9 cellular contexts compared by ENCODE assay signal in the genomic region with DNA sequence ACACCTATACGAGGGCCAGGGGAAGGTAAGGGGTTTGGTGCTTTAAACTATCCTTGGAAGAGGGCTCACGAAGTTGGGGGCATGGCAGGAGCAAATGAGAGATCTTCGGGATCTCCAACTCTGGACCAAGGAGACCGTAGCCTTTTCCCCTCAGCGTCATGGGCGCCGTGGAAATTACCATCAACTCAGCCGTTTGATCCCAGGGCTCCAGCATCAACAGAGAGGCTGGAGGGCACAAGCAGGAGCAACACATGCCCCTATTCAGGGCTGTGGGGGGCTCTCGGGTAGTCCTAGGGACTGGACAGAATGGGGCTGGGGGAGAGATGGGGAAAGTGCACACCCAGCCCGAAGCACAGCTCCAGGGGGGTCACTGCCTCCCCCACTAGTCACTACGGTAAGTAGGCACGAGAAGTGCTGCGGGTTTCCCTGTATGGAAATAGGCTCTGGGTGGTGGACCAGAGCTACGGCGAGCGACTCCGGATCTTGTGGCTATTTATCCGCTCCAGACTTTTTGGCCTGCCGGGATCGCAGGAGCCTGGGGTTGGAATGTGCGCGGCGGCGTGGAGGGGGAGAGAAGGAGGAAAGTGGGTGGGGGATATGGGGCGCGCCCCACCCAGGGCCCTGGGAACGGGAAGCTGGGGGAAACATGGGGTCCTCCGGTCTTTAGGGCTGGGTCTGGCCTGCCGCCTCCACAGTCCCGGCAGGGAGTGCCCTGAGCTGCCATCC. TPM values are rescaled to one million over a fixed set of nuclear protein-coding genes. Genes with fewer than 3 reads are reported as not detected.
DNase-seq lines count a peak whose midpoint lies in the region; ATAC-seq, FAIRE-seq and TF ChIP-seq lines count a peak whose summit lies in the region.
"Had no signal": no experiment of that assay in that cellular context is flagged by ENCODE, and none has a peak within 500 bp of the region (broad histone marks: within the 10 kb centered on the region; RNA-seq: fewer than 3 reads in every experiment).

No MANE protein-coding gene starts in this region.

- no TSS peak for BruUV-seq in PC-3 (replicated peaks; lab: Mats Ljungman, UMichigan)

- H4K91ac ChIP-seq in H1 (replicated peaks; ENCODE audit: insufficient read length, low read length) = peak overlapping the region; percentile 79

- no peak overlapping the region for H3K23ac ChIP-seq in H1 (ENCODE audit: insufficient read length)

- ATAC-seq in PC-3 = peak; percentile 76
- no peak for ATAC-seq in HG03571 (IDR thresholded peaks at IDR 0.05; ENCODE audit: unreplicated experiment)
- no peak for ATAC-seq in GM21381 (IDR thresholded peaks at IDR 0.05; ENCODE audit: unreplicated experiment)

- peak overlapping the region; percentile 75 for H3K18ac ChIP-seq in H1 (ENCODE audit: extremely low read depth, low read length)

- peak overlapping the region; percentile 25; the same call in 1 of the 2 replicates for H2BK15ac ChIP-seq in H1 (ENCODE audit: low read length)

- no peaks in the 10 kb centered on the region for H3K9me2 ChIP-seq in PC-3 (replicated peaks; ENCODE audit: low read length)

- DNase-seq in H4 (ENCODE audit: low spot score) (peak; percentile 64), PC-3 (peak; percentile 90), H1 (ENCODE audit: low read depth in 1 of 2, low spot score in 2 of 2) (peak in 1 of 2 experiments; percentile 85), lower leg skin (ENCODE audit: low spot score in 2 of 2) (peak; percentile 83 to 97), suprapubic skin (ENCODE audit: low spot score in 2 of 2) (peak; percentile 91 to 96)

- TF ChIP-seq POLR2A in H1 (IDR thresholded peaks at IDR 0.05; ENCODE audit: control extremely low read depth in 1 of 2, low read depth in 2 of 2, low read length in 2 of 2) = no peak; a peak in 1 of 3 replicates
- no peak for TF ChIP-seq POLR2A in lower leg skin (IDR thresholded peaks at IDR 0.05)
- no peak for TF ChIP-seq POLR2A in suprapubic skin (IDR thresholded peaks at IDR 0.05)

- CTCF ChIA-PET in PC-3 (lab: Charles Lee) = interaction anchor here (0.5 to 0.6 kb wide), 3 partner anchors 205 to 406 kb away, joined by 3 to 6 read pairs (median 3); no protein-coding TSS in a partner anchor
- CTCF ChIA-PET in H1 (lab: Charles Lee; ENCODE audit: partially characterized antibody) = interaction anchor here (0.5 to 5.5 kb wide), 15 partner anchors 12 to 311 kb away, joined by 3 to 43 read pairs (median 3); partner anchors contain the start of gene USP19

- peak overlapping the region; percentile 70 for H3K14ac ChIP-seq in H1 (ENCODE audit: insufficient read length)

- intact Hi-C loops in PC-3 (cut with micrococcal nuclease) = loop anchor here (1.0 to 5.0 kb wide), 3 partner anchors 38 to 279 kb away; partner anchors contain the start of genes KLHDC8B, QRICH1, RHOA and TCTA
- intact Hi-C loops in lower leg skin (cut with DNase I; ENCODE audit: low total_unique reads) = no loop called here

- 0 out of 2 replicates have a peak, but pooled peaks cover 4% of the 10 kb centered on the region for H3K79me1 ChIP-seq in H1 (ENCODE audit: low read depth, low read length)

- WGBS in H1 (ENCODE audit: extremely low coverage in 1 of 2, insufficient coverage in 1 of 2, insufficient read length in 1 of 2, insufficient replicate concordance in 2 of 2, low coverage in 1 of 2, low lambda C conversion rate in 2 of 2, missing lambda C conversion rate in 1 of 2), 2 experiments = 1% methylated on average over 19 of the region's 30 CpGs; no CpG with 5 or more reads in 1 of the 2 experiments
- WGBS in lower leg skin, 2 donors = 2 to 5% methylated on average over 28 to 30 of the region's 30 CpGs
- 7% methylated on average over 24 of the region's 30 CpGs for WGBS in suprapubic skin

- peak overlapping the region; percentile 69; the same call in 1 of the 2 replicates for H2BK5ac ChIP-seq in H1 (ENCODE audit: low read depth, low read length)

- H2BK120ac ChIP-seq in H1 (replicated peaks; ENCODE audit: low read depth, low read length) = peak overlapping the region; percentile 93

- H4K5ac ChIP-seq in H1 (ENCODE audit: insufficient read length, low read depth, low read length) = peak overlapping the region; percentile 90

- peaks cover under 1% of the 10 kb centered on the region; the same call in 1 of the 2 replicates for H3K36me3 ChIP-seq in PC-3 (ENCODE audit: low read depth, low read length)
- H3K36me3 ChIP-seq in H1 (ENCODE audit: control insufficient read depth in 2 of 4, insufficient read depth in 4 of 4, low read length in 3 of 4) = 0 out of 8 replicates have a peak, but pooled peaks cover 0 to 2% (median 0%) of the 10 kb centered on the region in 4 experiments
- peaks cover 10% of the 10 kb centered on the region for H3K36me3 ChIP-seq in suprapubic skin

- TF ChIP-seq CTCF in 22Rv1 (IDR thresholded peaks at IDR 0.05) (no peak; the same call in 1 of the 2 replicates), PC-3 (conservative IDR thresholded peaks at IDR 0.05; ENCODE audit: low read depth, low read length) (no peak), H1 (IDR thresholded peaks at IDR 0.05; ENCODE audit: control extremely low read depth in 1 of 3, insufficient read depth in 1 of 3, low read depth in 1 of 3, low read length in 3 of 3) (no peak), lower leg skin (IDR thresholded peaks at IDR 0.05) (no peak), suprapubic skin (IDR thresholded peaks at IDR 0.05) (no peak)

- no peak for FAIRE-seq in H1 (lab: Jason Lieb, UNC)
- FAIRE-seq: islet of Langerhans had no signal

- H3K4me1 ChIP-seq in PC-3 (ENCODE audit: insufficient read depth, low read length) = peaks cover 12% of the 10 kb centered on the region
- peaks cover 0 to 8% (median 7%) of the 10 kb centered on the region in 4 experiments; a peak in 6 of 7 replicates for H3K4me1 ChIP-seq in H1 (replicated peaks in 1 of 4; ENCODE audit: control insufficient read depth in 3 of 4, insufficient read depth in 4 of 4, low read length in 3 of 4)
- peaks cover 44% of the 10 kb centered on the region for H3K4me1 ChIP-seq in suprapubic skin

- no peaks in the 10 kb centered on the region for H3K27me3 ChIP-seq in PC-3 (ENCODE audit: low read length)
- H3K27me3 ChIP-seq in H1 (replicated peaks in 1 of 4; ENCODE audit: control insufficient read depth in 3 of 4, extremely low read depth in 1 of 4, insufficient read depth in 3 of 4, low read length in 3 of 4) = no peaks in the 10 kb centered on the region; a peak in 2 of 7 replicates
- no peaks in the 10 kb centered on the region for H3K27me3 ChIP-seq in suprapubic skin

- H3K23me2 ChIP-seq in H1 (ENCODE audit: low read depth, low read length) = peaks cover 12% of the 10 kb centered on the region

- no peaks in the 10 kb centered on the region for H3F3A ChIP-seq in PC-3 (ENCODE audit: low read length, unreplicated experiment)

- peaks cover 25% of the 10 kb centered on the region for H3K79me2 ChIP-seq in PC-3 (ENCODE audit: low read length)
- H3K79me2 ChIP-seq in H1 (ENCODE audit: control insufficient read depth in 1 of 2, insufficient read depth in 2 of 2, low read length in 2 of 2) = no peaks in the 10 kb centered on the region

- peak overlapping the region; percentile 64 for H3K27ac ChIP-seq in 22Rv1
- H3K27ac ChIP-seq in PC-3 (ENCODE audit: low read length) = peak overlapping the region; percentile 93
- H3K27ac ChIP-seq in H1 (ENCODE audit: low read depth, low read length) = peak overlapping the region; percentile 43; the same call in 1 of the 2 replicates
- H3K27ac ChIP-seq in suprapubic skin = peak overlapping the region; percentile 87

- no peak overlapping the region for H2BK20ac ChIP-seq in H1 (ENCODE audit: low read length)

- peak overlapping the region; percentile 99 for H3K4me2 ChIP-seq in PC-3 (ENCODE audit: low read length)
- peak overlapping the region; percentile 76 to 90 for H3K4me2 ChIP-seq in H1 (ENCODE audit: insufficient read depth in 1 of 2, low read depth in 2 of 2, low read length in 2 of 2)

- peak overlapping the region; percentile 94 for H2AFZ ChIP-seq in PC-3 (ENCODE audit: low read length)
- peak overlapping the region; percentile 95 for H2AFZ ChIP-seq in H1 (ENCODE audit: low read length)

- H3K4ac ChIP-seq in H1 (replicated peaks; ENCODE audit: insufficient read length, low read depth, low read length) = peak overlapping the region; percentile 60

- POLR2A ChIA-PET in PC-3 (lab: Charles Lee; ENCODE audit: unreplicated experiment) = interaction anchor here (0.5 kb wide), 1 partner anchor 39 kb away, joined by 3 read pairs; no protein-coding TSS in a partner anchor
- POLR2A ChIA-PET in H1 (lab: Charles Lee; ENCODE audit: partially characterized antibody) = interaction anchor here (0.6 to 2.4 kb wide), 18 partner anchors 9 to 781 kb away, joined by 3 to 14 read pairs (median 3); partner anchors contain the start of genes DAG1, NDUFAF3, QARS1 and QRICH1

- H2BK12ac ChIP-seq in H1 (ENCODE audit: low read depth, low read length) = peak overlapping the region; percentile 41; the same call in 1 of the 2 replicates

- TF ChIP-seq RAD21 in H1 (IDR thresholded peaks at IDR 0.05 in 1 of 2, conservative IDR thresholded peaks at IDR 0.05 in 1 of 2; ENCODE audit: low read depth in 2 of 2, low read length in 2 of 2) = no peak

- no peaks in the 10 kb centered on the region for H4K20me1 ChIP-seq in PC-3 (ENCODE audit: low read length)
- H4K20me1 ChIP-seq in H1 (replicated peaks in 1 of 2; ENCODE audit: control insufficient read depth in 1 of 2, insufficient read depth in 2 of 2, low read length in 2 of 2) = peaks cover 0 to 4% of the 10 kb centered on the region in 2 experiments

- H4K8ac ChIP-seq in H1 (ENCODE audit: extremely low read depth, insufficient read depth, low read length) = peak overlapping the region; percentile 87; the same call in 1 of the 2 replicates

- TF ChIP-seq EP300 in H1 (IDR thresholded peaks at IDR 0.05; ENCODE audit: borderline replicate concordance in 1 of 2, low read depth in 2 of 2, low read length in 2 of 2) = peak in 1 of 2 experiments; percentile 8; a peak in 1 of 3 replicates
- no peak for TF ChIP-seq EP300 in suprapubic skin (IDR thresholded peaks at IDR 0.05)

- H3K4me3 ChIP-seq in PC-3 (ENCODE audit: low read length) = peak overlapping the region; percentile 91
- H3K4me3 ChIP-seq in H1 (ENCODE audit: extremely low read depth in 1 of 4, insufficient read depth in 2 of 4, low read depth in 3 of 4, low read length in 4 of 4) = peak overlapping the region; percentile 62 to 92 (median 81)
- H3K4me3 ChIP-seq in lower leg skin (ENCODE audit: low read depth, poor library complexity, severe bottlenecking) = peak overlapping the region; percentile 38
- H3K4me3 ChIP-seq in suprapubic skin = peak overlapping the region; percentile 73

- H3K9me3 ChIP-seq in PC-3 (ENCODE audit: low read length) = no peaks in the 10 kb centered on the region
- H3K9me3 ChIP-seq in H1 (ENCODE audit: insufficient read depth in 2 of 2, low read depth in 1 of 2, low read length in 1 of 2) = no peaks in the 10 kb centered on the region
- no peaks in the 10 kb centered on the region for H3K9me3 ChIP-seq in suprapubic skin

- H2AK5ac ChIP-seq in H1 (ENCODE audit: low read depth, low read length) = no peak overlapping the region

- peak overlapping the region; percentile 87 for H3K56ac ChIP-seq in H1 (replicated peaks; ENCODE audit: insufficient read length, low read depth, low read length)

- H3K9ac ChIP-seq in PC-3 (ENCODE audit: low read length) (peak overlapping the region; percentile 89), H1 (replicated peaks in 1 of 4; ENCODE audit: extremely low read depth in 1 of 4, low read depth in 3 of 4, low read length in 3 of 4) (peak overlapping the region in 3 of 4 experiments; percentile 31 to 62 (median 46); a peak in 5 of 7 replicates)

RNA-seq across cellular contexts. Expression of gene LAMB2, which starts 0.5 kb away (rescaled TPM):
- 40.7 and 43.8 TPM in 2 replicates for total RNA-seq in H4 (2014; rRNA removed; shearing (Covaris generic))
- 240 and 365 TPM in 2 replicates for total RNA-seq in PC-3 (2014; rRNA removed)
- 107 and 112 TPM in 2 replicates for total RNA-seq in H1 (2021; fragmentation: NEBNext Ultra II Directional; extraction: Animal tissue kit (Norgen Biotek cat#: 25700))
- polyA plus RNA-seq in H1 (2011; rRNA removed) = 153 and 224 TPM in 2 replicates
- 124 TPM for polyA plus RNA-seq in H1 (2011; cell fraction: cytosol; rRNA removed)
- 1,121 TPM for polyA plus RNA-seq in H1 (2011; cell fraction: nucleus; rRNA removed)
- 112 to 172 TPM (median 163 TPM) in 4 replicates for polyA plus RNA-seq in H1 (2012, experiment 1 of 2)
- 131 TPM for polyA plus RNA-seq in H1 (2012, experiment 2 of 2)
- polyA plus RNA-seq in H1 (2013, experiment 1 of 2) = 221 TPM
- polyA plus RNA-seq in H1 (2013, experiment 2 of 2) = 172 TPM
- 291 and 340 TPM in 2 replicates for polyA minus RNA-seq in H1 (2011; rRNA and poly(A)+ RNA removed)
- polyA minus RNA-seq in H1 (2011; cell fraction: cytosol; rRNA and poly(A)+ RNA removed) = 78.2 TPM
- 105 TPM for polyA minus RNA-seq in H1 (2011; cell fraction: nucleus; rRNA and poly(A)+ RNA removed)
- 100 to 1,000 TPM; 312 to 485 (median 356) TPM for total RNA-seq in lower leg skin
- total RNA-seq in suprapubic skin = 100 to 1,000 TPM; 333 to 563 (median 501) TPM

RNA-seq across cellular contexts. Expression of gene USP19, which starts 12.8 kb away (rescaled TPM):
- total RNA-seq in H4 (2014; rRNA removed; shearing (Covaris generic)) = 18.4 and 18.5 TPM in 2 replicates
- total RNA-seq in PC-3 (2014; rRNA removed) = 84.4 and 86.7 TPM in 2 replicates
- 64.9 and 65.8 TPM in 2 replicates for total RNA-seq in H1 (2021; fragmentation: NEBNext Ultra II Directional; extraction: Animal tissue kit (Norgen Biotek cat#: 25700))
- polyA plus RNA-seq in H1 (2011; rRNA removed) = 46.4 and 59.2 TPM in 2 replicates
- polyA plus RNA-seq in H1 (2011; cell fraction: cytosol; rRNA removed) = 54.8 TPM
- polyA plus RNA-seq in H1 (2011; cell fraction: nucleus; rRNA removed) = 176 TPM
- polyA plus RNA-seq in H1 (2012, experiment 1 of 2) = 34.4 to 50.4 TPM (median 45.8 TPM) in 4 replicates
- 46.4 TPM for polyA plus RNA-seq in H1 (2012, experiment 2 of 2)
- 21.8 TPM for polyA plus RNA-seq in H1 (2013, experiment 1 of 2)
- polyA plus RNA-seq in H1 (2013, experiment 2 of 2) = 20.5 TPM
- 121 and 123 TPM in 2 replicates for polyA minus RNA-seq in H1 (2011; rRNA and poly(A)+ RNA removed)
- polyA minus RNA-seq in H1 (2011; cell fraction: cytosol; rRNA and poly(A)+ RNA removed) = 49.3 TPM
- polyA minus RNA-seq in H1 (2011; cell fraction: nucleus; rRNA and poly(A)+ RNA removed) = 43.4 TPM
- 100 to 1,000 TPM in 1 of 4 donors, 10 to 100 TPM in 3; 71.6 to 151 (median 77.4) TPM for total RNA-seq in lower leg skin
- total RNA-seq in suprapubic skin = 10 to 100 TPM; 46.1 to 82.1 (median 76.0) TPM

RNA-seq across cellular contexts. Expression of gene QARS1, which starts 28.8 kb away (rescaled TPM):
- 139 and 150 TPM in 2 replicates for total RNA-seq in H4 (2014; rRNA removed; shearing (Covaris generic))
- 310 and 316 TPM in 2 replicates for total RNA-seq in PC-3 (2014; rRNA removed)
- total RNA-seq in H1 (2021; fragmentation: NEBNext Ultra II Directional; extraction: Animal tissue kit (Norgen Biotek cat#: 25700)) = 346 and 353 TPM in 2 replicates
- 581 and 887 TPM in 2 replicates for polyA plus RNA-seq in H1 (2011; rRNA removed)
- 565 TPM for polyA plus RNA-seq in H1 (2011; cell fraction: cytosol; rRNA removed)
- polyA plus RNA-seq in H1 (2011; cell fraction: nucleus; rRNA removed) = 1,267 TPM
- polyA plus RNA-seq in H1 (2012, experiment 1 of 2) = 324 to 534 TPM (median 501 TPM) in 4 replicates
- polyA plus RNA-seq in H1 (2012, experiment 2 of 2) = 520 TPM
- 417 TPM for polyA plus RNA-seq in H1 (2013, experiment 1 of 2)
- polyA plus RNA-seq in H1 (2013, experiment 2 of 2) = 414 TPM
- 326 and 341 TPM in 2 replicates for polyA minus RNA-seq in H1 (2011; rRNA and poly(A)+ RNA removed)
- 241 TPM for polyA minus RNA-seq in H1 (2011; cell fraction: cytosol; rRNA and poly(A)+ RNA removed)
- 344 TPM for polyA minus RNA-seq in H1 (2011; cell fraction: nucleus; rRNA and poly(A)+ RNA removed)
- total RNA-seq in lower leg skin = 100 to 1,000 TPM; 229 to 459 (median 321) TPM
- total RNA-seq in suprapubic skin = 100 to 1,000 TPM; 297 to 451 (median 380) TPM

RNA-seq across cellular contexts. Expression of gene CCDC71, which starts 32.7 kb away (rescaled TPM):
- 24.1 and 25.4 TPM in 2 replicates for total RNA-seq in H4 (2014; rRNA removed; shearing (Covaris generic))
- 19.4 and 27.7 TPM in 2 replicates for total RNA-seq in PC-3 (2014; rRNA removed)
- 26.7 and 27.6 TPM in 2 replicates for total RNA-seq in H1 (2021; fragmentation: NEBNext Ultra II Directional; extraction: Animal tissue kit (Norgen Biotek cat#: 25700))
- 57.4 and 70.7 TPM in 2 replicates for polyA plus RNA-seq in H1 (2011; rRNA removed)
- polyA plus RNA-seq in H1 (2011; cell fraction: cytosol; rRNA removed) = 56.0 TPM
- 49.3 TPM for polyA plus RNA-seq in H1 (2011; cell fraction: nucleus; rRNA removed)
- 19.0 to 33.3 TPM (median 30.0 TPM) in 4 replicates for polyA plus RNA-seq in H1 (2012, experiment 1 of 2)
- polyA plus RNA-seq in H1 (2012, experiment 2 of 2) = 30.3 TPM
- 22.3 TPM for polyA plus RNA-seq in H1 (2013, experiment 1 of 2)
- 20.5 TPM for polyA plus RNA-seq in H1 (2013, experiment 2 of 2)
- polyA minus RNA-seq in H1 (2011; rRNA and poly(A)+ RNA removed) = 58.9 and 67.1 TPM in 2 replicates
- polyA minus RNA-seq in H1 (2011; cell fraction: cytosol; rRNA and poly(A)+ RNA removed) = 31.9 TPM
- 58.1 TPM for polyA minus RNA-seq in H1 (2011; cell fraction: nucleus; rRNA and poly(A)+ RNA removed)
- total RNA-seq in lower leg skin = 10 to 100 TPM; 28.0 to 39.9 (median 33.7) TPM
- total RNA-seq in suprapubic skin = 10 to 100 TPM; 29.0 to 48.2 (median 35.3) TPM

RNA-seq across cellular contexts. Expression of gene KLHDC8B, which starts 38.0 kb away (rescaled TPM):
- total RNA-seq in H4 (2014; rRNA removed; shearing (Covaris generic)) = 2.0 and 2.5 TPM in 2 replicates
- total RNA-seq in PC-3 (2014; rRNA removed) = 24.3 and 34.4 TPM in 2 replicates
- 15.8 and 18.1 TPM in 2 replicates for total RNA-seq in H1 (2021; fragmentation: NEBNext Ultra II Directional; extraction: Animal tissue kit (Norgen Biotek cat#: 25700))
- polyA plus RNA-seq in H1 (2011; rRNA removed) = 20.9 and 21.3 TPM in 2 replicates
- polyA plus RNA-seq in H1 (2011; cell fraction: cytosol; rRNA removed) = 25.3 TPM
- polyA plus RNA-seq in H1 (2011; cell fraction: nucleus; rRNA removed) = 22.4 TPM
- polyA plus RNA-seq in H1 (2012, experiment 1 of 2) = 17.2 to 19.3 TPM (median 17.6 TPM) in 4 replicates
- polyA plus RNA-seq in H1 (2012, experiment 2 of 2) = 19.4 TPM
- 6.9 TPM for polyA plus RNA-seq in H1 (2013, experiment 1 of 2)
- polyA plus RNA-seq in H1 (2013, experiment 2 of 2) = 6.6 TPM
- polyA minus RNA-seq in H1 (2011; rRNA and poly(A)+ RNA removed) = 15.4 and 17.4 TPM in 2 replicates
- 11.4 TPM for polyA minus RNA-seq in H1 (2011; cell fraction: cytosol; rRNA and poly(A)+ RNA removed)
- 19.8 TPM for polyA minus RNA-seq in H1 (2011; cell fraction: nucleus; rRNA and poly(A)+ RNA removed)
- total RNA-seq in lower leg skin = 10 to 100 TPM; 52.4 to 65.2 (median 56.0) TPM
- total RNA-seq in suprapubic skin = 10 to 100 TPM; 53.1 to 63.6 (median 59.3) TPM

Comparison
In these comparisons a context has a peak if more than half of its experiments do, and no peak if none do; other contexts are left out.
1. H3K27ac ChIP-seq: peak in every context shown above with its lines; median percentile 93 in PC-3; 87 in suprapubic skin; 64 in 22Rv1; 43 in H1.
2. H3K4me3 ChIP-seq: peak in every context shown above with its lines; median percentile 91 in PC-3; 81 in H1; 73 in suprapubic skin; 38 in lower leg skin.